In the genomic region with DNA sequence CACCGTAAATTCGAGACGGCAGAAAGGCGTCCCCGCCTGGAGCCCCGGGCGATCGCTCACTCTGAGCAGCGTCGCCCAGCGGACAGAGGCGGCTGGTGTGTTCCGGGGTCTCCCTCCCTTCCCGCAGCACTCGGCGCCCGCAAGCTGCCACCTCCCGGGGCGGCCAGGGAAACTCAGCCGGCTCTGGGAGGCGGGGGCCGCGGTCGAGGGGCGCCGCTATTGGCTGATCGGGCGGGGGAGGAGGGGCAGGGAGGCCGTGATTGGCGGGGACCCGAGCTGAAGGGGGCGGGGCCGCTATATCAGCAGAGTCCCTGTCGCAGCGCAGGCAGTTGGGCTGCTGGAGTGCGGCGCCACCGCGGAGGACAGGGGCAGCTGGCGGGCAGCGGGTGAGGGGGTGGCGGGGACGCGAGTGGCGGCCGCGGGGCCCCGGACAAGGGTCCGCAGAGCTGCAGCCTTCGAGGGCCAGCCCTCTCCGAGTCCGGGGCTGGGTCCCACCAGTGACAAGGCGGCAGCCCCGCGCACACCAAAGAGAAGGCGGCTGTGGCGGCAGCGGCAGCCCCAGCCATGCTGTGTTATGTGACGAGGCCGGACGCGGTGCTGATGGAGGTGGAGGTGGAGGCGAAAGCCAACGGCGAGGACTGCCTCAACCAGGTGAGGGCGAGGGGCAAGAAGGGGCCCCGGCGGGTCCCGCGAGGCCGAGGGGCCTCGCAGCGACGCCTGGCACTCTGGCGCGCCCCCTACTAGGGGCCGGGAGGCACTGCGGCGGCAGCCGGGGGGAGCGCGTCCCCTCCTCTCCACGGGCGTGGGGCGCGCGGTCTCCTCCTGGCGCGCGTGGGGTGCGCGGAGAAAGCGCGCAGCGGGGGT, we compare ENCODE assay signal across 1 cellular context.
TF ChIP-seq lines count a peak whose summit lies in the region.

TSS of gene MYLIP (plus strand) at position 328 of the 864 bp plus-strand sequence. CDS start at position 565, 237 bp downstream.

TF ChIP-seq in HepG2, 621 proteins besides CTCF, POLR2A, EP300 and RAD21 (continued from another document and continues in another):
- peak; percentile 18 to 22; a peak in 2 of 4 replicates for TF ChIP-seq NR2F1 (CRISPR knock-in tag; IDR thresholded peaks at IDR 0.05)
- TF ChIP-seq ZNF615 (CRISPR knock-in tag; IDR thresholded peaks at IDR 0.05; ENCODE audit: borderline replicate concordance): peak; percentile 49; the same call in 1 of the 2 replicates
- peak; percentile 80; the same call in 1 of the 2 replicates for TF ChIP-seq ZNF232 (CRISPR knock-in tag; IDR thresholded peaks at IDR 0.05; ENCODE audit: borderline replicate concordance)
- TF ChIP-seq ZNF350 (CRISPR knock-in tag; IDR thresholded peaks at IDR 0.05; ENCODE audit: borderline replicate concordance, low read depth): peak; percentile 94
- TF ChIP-seq TCF7L2 (IDR thresholded peaks at IDR 0.05; ENCODE audit: low read depth, low read length): no peak
- TF ChIP-seq GMEB1 (CRISPR knock-in tag; IDR thresholded peaks at IDR 0.05; ENCODE audit: borderline replicate concordance): peak; percentile 65
- 0 out of 2 replicates have a peak, but pooled peaks have one; percentile 74 for TF ChIP-seq TSC22D2 (CRISPR knock-in tag; IDR thresholded peaks at IDR 0.05; ENCODE audit: borderline replicate concordance)
- 0 out of 2 replicates have a peak, but pooled peaks have one; percentile 45 for TF ChIP-seq PCBP1 (IDR thresholded peaks at IDR 0.05; ENCODE audit: borderline replicate concordance, low read depth, low read length)
- TF ChIP-seq, protein P1, sequence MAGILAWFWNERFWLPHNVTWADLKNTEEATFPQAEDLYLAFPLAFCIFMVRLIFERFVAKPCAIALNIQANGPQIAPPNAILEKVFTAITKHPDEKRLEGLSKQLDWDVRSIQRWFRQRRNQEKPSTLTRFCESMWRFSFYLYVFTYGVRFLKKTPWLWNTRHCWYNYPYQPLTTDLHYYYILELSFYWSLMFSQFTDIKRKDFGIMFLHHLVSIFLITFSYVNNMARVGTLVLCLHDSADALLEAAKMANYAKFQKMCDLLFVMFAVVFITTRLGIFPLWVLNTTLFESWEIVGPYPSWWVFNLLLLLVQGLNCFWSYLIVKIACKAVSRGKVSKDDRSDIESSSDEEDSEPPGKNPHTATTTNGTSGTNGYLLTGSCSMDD (CRISPR knock-in tag; IDR thresholded peaks at IDR 0.05): 0 out of 2 replicates have a peak, but pooled peaks have one; percentile 17
- peak; percentile 20 for TF ChIP-seq FOXA3 (CRISPR knock-in tag; IDR thresholded peaks at IDR 0.05)
- TF ChIP-seq ZNF354B (CRISPR knock-in tag; IDR thresholded peaks at IDR 0.05): peak; percentile 74; the same call in 1 of the 2 replicates
- no peak for TF ChIP-seq ZNF841 (CRISPR knock-in tag; IDR thresholded peaks at IDR 0.05; ENCODE audit: borderline replicate concordance)
- peak; percentile 72 for TF ChIP-seq BRF2 (CRISPR knock-in tag; IDR thresholded peaks at IDR 0.05)
- peak; percentile 86; the same call in 1 of the 2 replicates for TF ChIP-seq ZBTB25 (CRISPR knock-in tag; IDR thresholded peaks at IDR 0.05)
- TF ChIP-seq DR1 (CRISPR knock-in tag; IDR thresholded peaks at IDR 0.05): peak; percentile 99
- TF ChIP-seq, protein P2, sequence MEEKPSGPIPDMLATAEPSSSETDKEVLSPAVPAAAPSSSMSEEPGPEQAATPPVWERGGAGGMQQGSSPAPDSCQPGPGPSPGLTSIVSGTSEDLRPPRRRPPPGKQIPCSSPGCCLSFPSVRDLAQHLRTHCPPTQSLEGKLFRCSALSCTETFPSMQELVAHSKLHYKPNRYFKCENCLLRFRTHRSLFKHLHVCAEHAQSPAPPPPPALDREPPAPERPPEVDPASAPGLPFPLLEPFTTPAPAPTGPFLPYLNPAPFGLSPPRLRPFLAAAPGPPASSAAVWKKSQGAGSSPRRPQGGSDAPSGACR (CRISPR knock-in tag; IDR thresholded peaks at IDR 0.05): peak; percentile 95
- 0 out of 2 replicates have a peak, but pooled peaks have one; percentile 56 for TF ChIP-seq THYN1 (CRISPR knock-in tag; IDR thresholded peaks at IDR 0.05; ENCODE audit: borderline replicate concordance, low read depth)
- TF ChIP-seq ZNF589 (CRISPR knock-in tag; conservative IDR thresholded peaks at IDR 0.05): peak; percentile 89; the same call in 1 of the 2 replicates
- TF ChIP-seq ZNF142 (CRISPR knock-in tag; IDR thresholded peaks at IDR 0.05): peak; percentile 89
- no peak for TF ChIP-seq RORA (CRISPR knock-in tag; IDR thresholded peaks at IDR 0.05)
- TF ChIP-seq FOXM1 (CRISPR knock-in tag; IDR thresholded peaks at IDR 0.05): no peak; the same call in 1 of the 2 replicates
- TF ChIP-seq, protein P3, sequence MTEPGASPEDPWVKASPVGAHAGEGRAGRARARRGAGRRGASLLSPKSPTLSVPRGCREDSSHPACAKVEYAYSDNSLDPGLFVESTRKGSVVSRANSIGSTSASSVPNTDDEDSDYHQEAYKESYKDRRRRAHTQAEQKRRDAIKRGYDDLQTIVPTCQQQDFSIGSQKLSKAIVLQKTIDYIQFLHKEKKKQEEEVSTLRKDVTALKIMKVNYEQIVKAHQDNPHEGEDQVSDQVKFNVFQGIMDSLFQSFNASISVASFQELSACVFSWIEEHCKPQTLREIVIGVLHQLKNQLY (CRISPR knock-in tag; IDR thresholded peaks at IDR 0.05): peak; percentile 65; the same call in 1 of the 2 replicates
- TF ChIP-seq NFATC3 (CRISPR knock-in tag; IDR thresholded peaks at IDR 0.05): peak; percentile 68
- TF ChIP-seq NRL (CRISPR knock-in tag; IDR thresholded peaks at IDR 0.05; ENCODE audit: borderline replicate concordance): peak; percentile 59; the same call in 1 of the 2 replicates
- 0 out of 2 replicates have a peak, but pooled peaks have one; percentile 57 for TF ChIP-seq ZNF264 (CRISPR knock-in tag; IDR thresholded peaks at IDR 0.05)
- TF ChIP-seq ZBTB40 (IDR thresholded peaks at IDR 0.05): no peak
- TF ChIP-seq ZBTB40 (CRISPR knock-in tag; IDR thresholded peaks at IDR 0.05): peak; percentile 57
- peak; percentile 39; the same call in 1 of the 2 replicates for TF ChIP-seq REPIN1 (CRISPR knock-in tag; IDR thresholded peaks at IDR 0.05; ENCODE audit: borderline replicate concordance, low read depth)
